22 cellular contexts compared by ENCODE assay signal in genomic region chr2:235839974-235840373, GRCh38.
DNase-seq lines count a peak whose midpoint lies in the region; TF ChIP-seq lines count a peak whose summit lies in the region.
"Had no signal": no experiment of that assay in that cellular context is flagged by ENCODE, and none has a peak within 500 bp of the region (broad histone marks: within the 10 kb centered on the region; RNA-seq: fewer than 3 reads in every experiment).

No MANE protein-coding gene starts in this region.

- H3K27ac ChIP-seq in HEK293 (ENCODE audit: extremely low read depth, low read depth, low read length) (no peak overlapping the region), spleen (no peak overlapping the region), dorsolateral prefrontal cortex (no peak overlapping the region)
- H3K27ac ChIP-seq: BLaER1 had no signal

- intact Hi-C loops in spleen (cut with DNase I; ENCODE audit: low total_unique reads) (no loop called here), dorsolateral prefrontal cortex (cut with DNase I) (loop anchor here in 1 of 2 donors (10.0 kb wide), 1 partner anchor 55 kb away; no protein-coding TSS in a partner anchor)

- H3K4me3 ChIP-seq in HEK293 (ENCODE audit: low read depth, low read length) (no peak overlapping the region), spleen (no peak overlapping the region), dorsolateral prefrontal cortex (no peak overlapping the region)
- H3K4me3 ChIP-seq: BLaER1, GM12878 had no signal

- WGBS in spleen, 5 donors: 92 to 100% (median 98%) methylated on average over 4 of the region's 4 CpGs

- H3K9me3 ChIP-seq in HEK293 (ENCODE audit: control insufficient read depth, insufficient read depth, low read depth, low read length) (no peaks in the 10 kb centered on the region), spleen (no peaks in the 10 kb centered on the region)
- H3K9me3 ChIP-seq: BE2C, BLaER1 had no signal

- CTCF ChIA-PET in HEK293 (lab: Yijun Ruan, JAX): no interaction called here

- DNase-seq in islet precursor cell (peak; percentile 12), spleen (peak; percentile 7), dorsolateral prefrontal cortex (no peak)
- DNase-seq in activated effector memory CD4-positive, alpha-beta T cell treated with anti-CD3 and anti-CD28 coated beads, Interleukin-2, amount 50 U/mL, for 16 hours: no peak
- DNase-seq: 8988T; ACHN; BE2C; C1 segment of cervical spinal cord; CD4-positive, alpha-beta memory T cell; CD4-positive, CD25-positive, alpha-beta regulatory T cell; CD8-positive, alpha-beta memory T cell; COR-L47; DMS 273 treated with DMSO at 0.1 percent for 48 hours; DMS153; DMS53; DMS79; DND-41; EL; GDM1 had no signal

- TF ChIP-seq POLR2A in spleen (IDR thresholded peaks at IDR 0.05): no peak

- TF ChIP-seq CTCF in HEK293 (tag by site-specific recombination; IDR thresholded peaks at IDR 0.05) (no peak), spleen (IDR thresholded peaks at IDR 0.05 in 8 of 11, conservative IDR thresholded peaks at IDR 0.05 in 3 of 11) (no peak), dorsolateral prefrontal cortex (IDR thresholded peaks at IDR 0.05 in 54 of 56, conservative IDR thresholded peaks at IDR 0.05 in 2 of 56; ENCODE audit: low read depth in 1 of 56, partially characterized antibody in 56 of 56) (no peak)

- H3K4me1 ChIP-seq in HEK293 (ENCODE audit: control insufficient read depth, insufficient read depth, low read length): no peaks in the 10 kb centered on the region
- H3K4me1 ChIP-seq in spleen: no peaks in the 10 kb centered on the region
- H3K4me1 ChIP-seq: BE2C had no signal

- H3K36me3 ChIP-seq in HEK293 (ENCODE audit: control insufficient read depth in 2 of 2, insufficient read depth in 1 of 2, low read length in 2 of 2) (no peaks in the 10 kb centered on the region), spleen (no peaks in the 10 kb centered on the region)
- H3K36me3 ChIP-seq: BE2C had no signal

- POLR2A ChIA-PET in HEK293 (lab: Yijun Ruan, JAX): no interaction called here

- H3K27me3 ChIP-seq in spleen (replicated peaks in 1 of 7) (no peaks in the 10 kb centered on the region), dorsolateral prefrontal cortex (no peaks in the 10 kb centered on the region)
- H3K27me3 ChIP-seq: BE2C, BLaER1 had no signal

TF ChIP-seq in HEK293, 187 proteins besides CTCF, POLR2A, EP300 and RAD21:
- TF ChIP-seq BCL6B (tag by site-specific recombination; IDR thresholded peaks at IDR 0.05) (no peak), RBAK (tag by site-specific recombination; IDR thresholded peaks at IDR 0.05) (no peak), ZNF704 (tag by site-specific recombination; IDR thresholded peaks at IDR 0.05) (no peak), WT1 (tag by site-specific recombination; IDR thresholded peaks at IDR 0.05) (no peak), ZNF211 (tag by site-specific recombination; IDR thresholded peaks at IDR 0.05; ENCODE audit: low read depth) (no peak), ZNF768 (tag by site-specific recombination; IDR thresholded peaks at IDR 0.05) (no peak), ZNF488 (tag by site-specific recombination; IDR thresholded peaks at IDR 0.05) (no peak), ZNF221 (tag by site-specific recombination; IDR thresholded peaks at IDR 0.05; ENCODE audit: borderline replicate concordance) (no peak), GLI4 (tag by site-specific recombination; IDR thresholded peaks at IDR 0.05) (no peak), SCRT2 (tag by site-specific recombination; IDR thresholded peaks at IDR 0.05) (peak; percentile 69), ZSCAN23 (tag by site-specific recombination; IDR thresholded peaks at IDR 0.05) (no peak), ZNF548 (tag by site-specific recombination; IDR thresholded peaks at IDR 0.05) (no peak), ZFP41 (tag by site-specific recombination; IDR thresholded peaks at IDR 0.05; ENCODE audit: borderline replicate concordance) (no peak), SCRT1 (tag by site-specific recombination; IDR thresholded peaks at IDR 0.05; ENCODE audit: borderline replicate concordance) (peak; percentile 53; the same call in 1 of the 2 replicates), ZNF133 (tag by site-specific recombination; IDR thresholded peaks at IDR 0.05) (no peak)

Comparison
In these comparisons a context has a peak if more than half of its experiments do, and no peak if none do; other contexts are left out.
1. DNase-seq: peak in islet precursor cell (single experiment) and spleen (single experiment); none in dorsolateral prefrontal cortex (0 of 10) and activated effector memory CD4-positive, alpha-beta T cell treated with anti-CD3 and anti-CD28 coated beads, Interleukin-2, amount 50 U/mL, for 16 hours (single experiment).